In genomic region chr15:92880796-92881569, GRCh38 we compare ENCODE assay signal across 8 cellular contexts. TPM values are rescaled to one million over a fixed set of nuclear protein-coding genes. Genes with fewer than 3 reads are reported as not detected.
DNase-seq lines count a peak whose midpoint lies in the region; ATAC-seq and TF ChIP-seq lines count a peak whose summit lies in the region.

No MANE protein-coding gene starts in this region.

- H3K4me1 ChIP-seq in GM23338 (ENCODE audit: insufficient read depth) (peaks cover 42% of the 10 kb centered on the region), SJSA1 (replicated peaks) (peaks cover 20% of the 10 kb centered on the region)

- peaks cover 27% of the 10 kb centered on the region for H3K36me3 Mint-ChIP-seq in GM23338 (ENCODE audit: low read depth)

- no peak overlapping the region; the same call in 1 of the 2 replicates for H3K4me3 ChIP-seq in GM23338
- H3K4me3 ChIP-seq in SJSA1, result no peak overlapping the region

- H2AFZ ChIP-seq in GM23338, result peak overlapping the region; percentile 49; the same call in 1 of the 2 replicates

- H3K9me3 ChIP-seq in SJSA1 (replicated peaks), result no peaks in the 10 kb centered on the region

- peaks cover 44% of the 10 kb centered on the region for H3K4me1 Mint-ChIP-seq in GM23338

- peaks cover 31% of the 10 kb centered on the region for H3K27me3 Mint-ChIP-seq in GM23338 (ENCODE audit: insufficient read depth, low read depth, poor library complexity)

- H3K4me2 ChIP-seq in GM23338, result peak overlapping the region; percentile 0; the same call in 1 of the 2 replicates

- H3K27ac ChIP-seq in GM23338 (ENCODE audit: low read depth), result peak overlapping the region; percentile 89
- peak overlapping the region; percentile 62 for H3K27ac ChIP-seq in SJSA1

- TF ChIP-seq POLR2A in erythroblast (IDR thresholded peaks at IDR 0.05; ENCODE audit: low read length), result no peak

- no peak for DNase-seq in GM23338 (ENCODE audit: low spot score)
- DNase-seq in SJSA1 (ENCODE audit: low read depth in 1 of 2, low spot score in 2 of 2), result peak in 1 of 2 experiments; percentile 54
- peak; percentile 63 for DNase-seq in fibroblast of peridontal ligament (ENCODE audit: extremely low read depth)
- DNase-seq in retina, result peak; percentile 12
- no peak for DNase-seq in stimulated activated CD4-positive, alpha-beta T cell treated with anti-CD3 and anti-CD28 coated beads, Interleukin-12 subunit alpha, Interleukin-12 subunit beta, amount 100 ng/mL, for 4 hours
- no peak for DNase-seq in SKM-1 (lab: John Stamatoyannopoulos, UW; ENCODE audit: unreplicated experiment)
- DNase-seq in activated CD4-positive, alpha-beta T cell treated with anti-CD3 and anti-CD28 coated beads for 48 hours, result no peak
- DNase-seq in erythroblast (lab: John Stamatoyannopoulos, UW), result no peak

- peaks cover 30% of the 10 kb centered on the region for H3K79me2 ChIP-seq in GM23338 (replicated peaks; ENCODE audit: insufficient read depth)

- ATAC-seq in GM23338, result no peak

- H3K27me3 ChIP-seq in GM23338 (ENCODE audit: insufficient read depth) (no peaks in the 10 kb centered on the region), SJSA1 (replicated peaks) (no peaks in the 10 kb centered on the region)

- peak overlapping the region; percentile 99 for H3K27ac Mint-ChIP-seq in GM23338

- H3K36me3 ChIP-seq in GM23338 (ENCODE audit: insufficient read depth) (peaks cover 1% of the 10 kb centered on the region; the same call in 1 of the 2 replicates), SJSA1 (peaks cover 32% of the 10 kb centered on the region)

- H4K20me1 ChIP-seq in GM23338 (replicated peaks; ENCODE audit: insufficient read depth), result no peaks in the 10 kb centered on the region

- no peak for TF ChIP-seq CTCF in GM23338 (conservative IDR thresholded peaks at IDR 0.05; ENCODE audit: low read depth in 2 of 2)

- no peaks in the 10 kb centered on the region for H3K9me2 ChIP-seq in GM23338 (ENCODE audit: insufficient read depth)

- H3F3A ChIP-seq in GM23338 (replicated peaks; ENCODE audit: low read depth), result no peaks in the 10 kb centered on the region; the same call in 1 of the 2 replicates

- peaks cover 2% of the 10 kb centered on the region; the same call in 2 of the 3 replicates for H3K9me3 Mint-ChIP-seq in GM23338

- H3K4me3 Mint-ChIP-seq in GM23338, result peak overlapping the region; percentile 73; the same call in 2 of the 3 replicates

TF ChIP-seq in GM23338, 12 proteins besides CTCF, POLR2A, EP300 and RAD21 (continues in another document):
- no peak for TF ChIP-seq EZH2 (IDR thresholded peaks at IDR 0.05; ENCODE audit: low read depth, unreplicated experiment)
- TF ChIP-seq STAT1 (IDR thresholded peaks at IDR 0.05; ENCODE audit: unreplicated experiment), result no peak
- no peak for TF ChIP-seq JUNB (IDR thresholded peaks at IDR 0.05; ENCODE audit: unreplicated experiment)
- TF ChIP-seq REST (IDR thresholded peaks at IDR 0.05; ENCODE audit: unreplicated experiment), result no peak
- TF ChIP-seq POLR2AphosphoS5 (IDR thresholded peaks at IDR 0.05; ENCODE audit: low read depth), result no peak
- TF ChIP-seq ETS1 (IDR thresholded peaks at IDR 0.05), result no peak
- no peak for TF ChIP-seq ZNF462 (CRISPR knock-in tag; IDR thresholded peaks at IDR 0.05)
- no peak for TF ChIP-seq ZNF331 (CRISPR knock-in tag; IDR thresholded peaks at IDR 0.05; ENCODE audit: low read depth)
- TF ChIP-seq EZH2phosphoT487 (IDR thresholded peaks at IDR 0.05; ENCODE audit: unreplicated experiment), result no peak
- TF ChIP-seq CREB1 (CRISPR knock-in tag; IDR thresholded peaks at IDR 0.05; ENCODE audit: low read depth), result no peak

RNA-seq across cellular contexts. Expression of gene CHD2, which starts 19.1 kb away (rescaled TPM):
- total RNA-seq in GM23338 (2014; rRNA removed; shearing (Covaris generic)), result 108 and 119 TPM in 2 replicates
- 112 and 130 TPM in 2 replicates for polyA plus RNA-seq in GM23338 (2016; fragmentation: Nextera tagmentation; extraction: Ambion mirVana)
- 37.6 and 43.7 TPM in 2 replicates for total RNA-seq in SJSA1 (2014; rRNA removed; shearing (Covaris generic))

Comparison
In these comparisons a context has a peak if more than half of its experiments do, and no peak if none do; other contexts are left out.
1. DNase-seq: peak in fibroblast of peridontal ligament (single experiment) and retina (single experiment); none in GM23338 (single experiment), stimulated activated CD4-positive, alpha-beta T cell treated with anti-CD3 and anti-CD28 coated beads, Interleukin-12 subunit alpha, Interleukin-12 subunit beta, amount 100 ng/mL, for 4 hours (single experiment), SKM-1 (single experiment), activated CD4-positive, alpha-beta T cell treated with anti-CD3 and anti-CD28 coated beads for 48 hours (single experiment) and erythroblast (0 of 2).